ENCODE assay signal across 10 cellular contexts in the genomic region with DNA sequence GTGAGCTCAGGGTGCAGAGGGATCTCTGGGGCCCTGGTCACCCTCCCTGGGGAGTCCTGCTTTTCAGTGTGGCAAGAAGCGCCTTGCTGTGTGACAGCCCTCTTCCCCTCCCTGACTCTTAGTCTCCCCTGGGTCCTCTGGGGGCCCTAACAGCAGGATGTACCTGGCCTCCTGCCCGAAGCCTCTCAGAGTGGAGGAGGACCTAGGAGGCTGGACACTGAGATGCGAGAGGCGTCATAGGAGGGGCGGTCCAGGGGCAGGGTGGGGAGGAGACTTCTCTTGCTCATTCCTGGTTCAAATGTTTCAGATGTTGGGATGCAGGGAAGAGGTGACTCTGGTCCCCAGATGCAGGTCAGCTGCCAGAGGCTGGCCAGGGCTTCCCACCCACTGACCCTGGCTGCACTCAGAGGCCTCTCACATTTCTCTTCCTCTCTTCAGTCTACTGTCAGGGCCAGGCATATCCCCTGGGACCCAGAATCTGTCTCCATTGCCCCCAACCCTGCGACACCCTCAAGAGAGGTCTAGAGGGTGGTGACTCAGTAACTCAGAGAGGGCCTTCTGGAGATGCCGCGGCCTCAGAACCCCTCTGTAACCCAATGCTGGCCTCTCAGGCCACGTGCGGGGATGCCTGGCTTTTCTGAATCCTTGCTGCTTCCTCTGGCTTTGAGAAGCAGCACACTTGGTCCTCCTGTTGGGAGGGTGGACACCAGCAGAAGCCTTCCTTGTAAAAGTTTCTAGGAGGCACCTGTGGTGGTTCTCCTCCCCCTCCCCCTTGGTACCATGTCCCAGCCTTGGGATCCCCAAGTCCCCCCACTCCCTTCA. TPM values are rescaled to one million over a fixed set of nuclear protein-coding genes. Genes with fewer than 3 reads are reported as not detected.
A peak's percentile ranks its signal among the peaks of the same experiment; 100 is the strongest.
DNase-seq lines count a peak whose midpoint lies in the region; ATAC-seq and TF ChIP-seq lines count a peak whose summit lies in the region.
"Had no signal": no experiment of that assay in that cellular context is flagged by ENCODE, and none has a peak within 500 bp of the region (broad histone marks: within the 10 kb centered on the region; RNA-seq: fewer than 3 reads in every experiment).

No MANE protein-coding gene starts in this region.

- ATAC-seq in GM19351 (IDR thresholded peaks at IDR 0.05; ENCODE audit: unreplicated experiment) (no peak), HG03460 (IDR thresholded peaks at IDR 0.05; ENCODE audit: unreplicated experiment) (no peak), GM21381 (IDR thresholded peaks at IDR 0.05; ENCODE audit: unreplicated experiment) (no peak)

- H3K9me3 ChIP-seq in SJSA1 (replicated peaks) (no peaks in the 10 kb centered on the region), ovary (no peaks in the 10 kb centered on the region)

- H3K27ac ChIP-seq in SJSA1, result peak overlapping the region; percentile 78
- H3K27ac ChIP-seq in ovary, result peak overlapping the region; percentile 22 to 72

- no peak for TF ChIP-seq POLR2A in ovary (IDR thresholded peaks at IDR 0.05)

- no peaks in the 10 kb centered on the region for H3K36me3 ChIP-seq in SJSA1
- no peaks in the 10 kb centered on the region for H3K36me3 ChIP-seq in ovary

- intact Hi-C loops in ovary (cut with DNase I), result loop anchor here in 1 of 4 donors (10.0 kb wide), 1 partner anchor 299 kb away; no protein-coding TSS in a partner anchor

- peaks cover 30% of the 10 kb centered on the region for H3K4me1 ChIP-seq in SJSA1 (replicated peaks)
- peaks cover 17% of the 10 kb centered on the region for H3K4me1 ChIP-seq in ovary (ENCODE audit: insufficient read depth)

- no peaks in the 10 kb centered on the region for H3K27me3 ChIP-seq in SJSA1 (replicated peaks)
- H3K27me3 ChIP-seq in ovary, result no peaks in the 10 kb centered on the region

- DNase-seq in AG09319 (ENCODE audit: extremely low read depth, low read depth) (peak; percentile 23), SJSA1 (ENCODE audit: low read depth in 1 of 2, low spot score in 2 of 2) (no peak), fibroblast of villous mesenchyme (ENCODE audit: low read depth) (peak; percentile 79), ovary (peak; percentile 85 to 91 (median 87)), DMS53 treated with DMSO at 0.1 percent for 48 hours (lab: John Stamatoyannopoulos, UW; ENCODE audit: unreplicated experiment) (no peak)
- DNase-seq: MM.1S had no signal

- TF ChIP-seq CTCF in AG09319 (IDR thresholded peaks at IDR 0.05; ENCODE audit: low read depth, low read length), result no peak
- TF ChIP-seq CTCF in fibroblast of villous mesenchyme (IDR thresholded peaks at IDR 0.05; ENCODE audit: insufficient read depth, low read depth, low read length), result no peak
- TF ChIP-seq CTCF in ovary (IDR thresholded peaks at IDR 0.05), result no peak

- no peak for TF ChIP-seq EP300 in ovary (IDR thresholded peaks at IDR 0.05)

- WGBS in ovary, 3 donors, result 33 to 47% (median 45%) methylated on average over 10 of the region's 10 CpGs

- H3K4me3 ChIP-seq in SJSA1 (no peak overlapping the region), fibroblast of villous mesenchyme (ENCODE audit: low read depth, low read length) (peak overlapping the region; percentile 7), ovary (no peak overlapping the region)
- H3K4me3 ChIP-seq: GM23338 had no signal

RNA-seq across cellular contexts. Expression of a gene that starts 25.9 kb away (rescaled TPM):
- 4.8 and 6.1 TPM in 2 replicates for total RNA-seq in SJSA1 (2014; rRNA removed; shearing (Covaris generic))
- 19.9 and 23.8 TPM in 2 replicates for total RNA-seq in fibroblast of villous mesenchyme
- total RNA-seq in ovary, result 10 to 100 TPM; 16.0 to 37.3 (median 32.3) TPM
- 10 to 100 TPM; 23.4 to 28.3 TPM for polyA plus RNA-seq in ovary

RNA-seq across cellular contexts. Expression of a gene that starts 33.6 kb away (rescaled TPM):
- 85.3 and 101 TPM in 2 replicates for total RNA-seq in SJSA1 (2014; rRNA removed; shearing (Covaris generic))
- total RNA-seq in fibroblast of villous mesenchyme (41.6 and 42.3 TPM in 2 replicates), ovary (100 to 1,000 TPM in 2 of 7 donors, 10 to 100 TPM in 5; 45.1 to 106 (median 59.6) TPM)
- polyA plus RNA-seq in ovary, result 10 to 100 TPM; 47.1 to 51.6 TPM

RNA-seq across cellular contexts. Expression of a gene that starts 39.0 kb away (rescaled TPM):
- 0.32 and 0.41 TPM in 2 replicates for total RNA-seq in SJSA1 (2014; rRNA removed; shearing (Covaris generic))
- total RNA-seq in fibroblast of villous mesenchyme (86.8 and 87.0 TPM in 2 replicates), ovary (10 to 100 TPM in 2 of 7 donors, 1 to 10 TPM in 5; 4.2 to 30.0 (median 5.2) TPM)
- polyA plus RNA-seq in ovary, result 1 to 10 TPM; 3.3 to 7.8 TPM

RNA-seq across cellular contexts. Expression of a gene that starts 48.1 kb away (rescaled TPM):
- 26.0 and 31.7 TPM in 2 replicates for total RNA-seq in SJSA1 (2014; rRNA removed; shearing (Covaris generic))
- total RNA-seq in fibroblast of villous mesenchyme (18.7 and 28.1 TPM in 2 replicates), ovary (10 to 100 TPM; 20.4 to 34.5 (median 27.5) TPM)
- 10 to 100 TPM; 29.2 to 35.3 TPM for polyA plus RNA-seq in ovary

Comparison
In these comparisons a context has a peak if more than half of its experiments do, and no peak if none do; other contexts are left out.
1. DNase-seq: peak in AG09319 (single experiment), fibroblast of villous mesenchyme (single experiment) and ovary (5 of 5); none in SJSA1 (0 of 2) and DMS53 treated with DMSO at 0.1 percent for 48 hours (single experiment).